1 cellular context compared by ENCODE assay signal in the genomic region with DNA sequence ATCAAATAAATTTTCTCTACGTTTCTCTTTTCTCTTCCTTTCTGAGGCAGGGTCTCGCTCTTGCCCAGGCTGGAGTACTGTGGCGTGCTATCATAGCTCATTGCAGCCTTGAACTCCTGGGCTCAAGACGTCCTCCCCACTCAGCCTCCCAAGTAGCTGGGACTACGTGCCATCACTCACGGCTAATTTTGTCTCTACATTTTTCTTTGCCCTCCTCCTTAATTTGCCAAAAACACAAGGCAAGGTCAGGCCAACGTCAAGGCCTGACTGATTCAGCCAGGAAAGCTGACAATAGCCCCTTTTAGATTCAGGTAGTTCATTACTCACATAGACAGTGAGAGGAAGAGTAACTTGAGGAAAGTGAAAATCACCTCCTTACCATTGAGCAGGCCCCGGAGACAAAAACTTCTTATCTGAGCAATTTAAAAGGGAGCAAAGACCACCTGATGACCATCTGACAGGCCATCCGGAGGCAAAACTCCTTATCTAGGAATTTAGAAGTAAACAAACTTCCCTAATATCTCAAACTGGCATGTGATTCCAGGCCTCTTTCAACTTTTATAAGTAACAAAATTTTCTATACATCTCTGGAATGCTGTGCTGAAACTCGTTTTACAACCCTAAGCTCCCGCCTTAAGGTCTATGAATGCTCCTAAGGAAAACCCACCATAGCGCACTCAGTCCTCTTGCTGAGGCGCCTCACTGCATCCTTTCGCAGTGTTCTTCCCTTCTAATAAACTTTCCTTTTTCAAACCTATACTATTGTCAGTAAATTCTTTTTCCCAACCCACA.
TF ChIP-seq lines count a peak whose summit lies in the region.

No MANE protein-coding gene starts in this region.

TF ChIP-seq in HepG2, 621 proteins besides CTCF, POLR2A, EP300 and RAD21 (continued from another document and continues in another):
- TF ChIP-seq, protein P1, sequence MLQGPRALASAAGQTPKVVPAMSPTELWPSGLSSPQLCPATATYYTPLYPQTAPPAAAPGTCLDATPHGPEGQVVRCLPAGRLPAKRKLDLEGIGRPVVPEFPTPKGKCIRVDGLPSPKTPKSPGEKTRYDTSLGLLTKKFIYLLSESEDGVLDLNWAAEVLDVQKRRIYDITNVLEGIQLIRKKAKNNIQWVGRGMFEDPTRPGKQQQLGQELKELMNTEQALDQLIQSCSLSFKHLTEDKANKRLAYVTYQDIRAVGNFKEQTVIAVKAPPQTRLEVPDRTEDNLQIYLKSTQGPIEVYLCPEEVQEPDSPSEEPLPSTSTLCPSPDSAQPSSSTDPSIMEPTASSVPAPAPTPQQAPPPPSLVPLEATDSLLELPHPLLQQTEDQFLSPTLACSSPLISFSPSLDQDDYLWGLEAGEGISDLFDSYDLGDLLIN (CRISPR knock-in tag; IDR thresholded peaks at IDR 0.05; ENCODE audit: borderline replicate concordance) = no peak
- TF ChIP-seq, protein P2, sequence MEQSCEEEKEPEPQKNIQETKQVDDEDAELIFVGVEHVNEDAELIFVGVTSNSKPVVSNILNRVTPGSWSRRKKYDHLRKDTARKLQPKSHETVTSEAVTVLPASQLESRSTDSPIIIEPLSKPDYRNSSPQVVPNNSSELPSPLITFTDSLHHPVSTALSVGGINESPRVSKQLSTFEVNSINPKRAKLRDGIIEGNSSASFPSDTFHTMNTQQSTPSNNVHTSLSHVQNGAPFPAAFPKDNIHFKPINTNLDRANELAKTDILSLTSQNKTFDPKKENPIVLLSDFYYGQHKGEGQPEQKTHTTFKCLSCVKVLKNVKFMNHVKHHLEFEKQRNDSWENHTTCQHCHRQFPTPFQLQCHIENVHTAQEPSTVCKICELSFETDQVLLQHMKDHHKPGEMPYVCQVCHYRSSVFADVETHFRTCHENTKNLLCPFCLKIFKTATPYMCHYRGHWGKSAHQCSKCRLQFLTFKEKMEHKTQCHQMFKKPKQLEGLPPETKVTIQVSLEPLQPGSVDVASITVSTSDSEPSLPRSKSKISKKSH (CRISPR knock-in tag; IDR thresholded peaks at IDR 0.05; ENCODE audit: borderline replicate concordance) = no peak
- TF ChIP-seq, protein P3, sequence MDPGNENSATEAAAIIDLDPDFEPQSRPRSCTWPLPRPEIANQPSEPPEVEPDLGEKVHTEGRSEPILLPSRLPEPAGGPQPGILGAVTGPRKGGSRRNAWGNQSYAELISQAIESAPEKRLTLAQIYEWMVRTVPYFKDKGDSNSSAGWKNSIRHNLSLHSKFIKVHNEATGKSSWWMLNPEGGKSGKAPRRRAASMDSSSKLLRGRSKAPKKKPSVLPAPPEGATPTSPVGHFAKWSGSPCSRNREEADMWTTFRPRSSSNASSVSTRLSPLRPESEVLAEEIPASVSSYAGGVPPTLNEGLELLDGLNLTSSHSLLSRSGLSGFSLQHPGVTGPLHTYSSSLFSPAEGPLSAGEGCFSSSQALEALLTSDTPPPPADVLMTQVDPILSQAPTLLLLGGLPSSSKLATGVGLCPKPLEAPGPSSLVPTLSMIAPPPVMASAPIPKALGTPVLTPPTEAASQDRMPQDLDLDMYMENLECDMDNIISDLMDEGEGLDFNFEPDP (CRISPR knock-in tag; conservative IDR thresholded peaks at IDR 0.05) = no peak
- TF ChIP-seq, protein P4, sequence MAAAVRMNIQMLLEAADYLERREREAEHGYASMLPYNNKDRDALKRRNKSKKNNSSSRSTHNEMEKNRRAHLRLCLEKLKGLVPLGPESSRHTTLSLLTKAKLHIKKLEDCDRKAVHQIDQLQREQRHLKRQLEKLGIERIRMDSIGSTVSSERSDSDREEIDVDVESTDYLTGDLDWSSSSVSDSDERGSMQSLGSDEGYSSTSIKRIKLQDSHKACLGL (CRISPR knock-in tag; IDR thresholded peaks at IDR 0.05) = no peak
- TF ChIP-seq RXRB (CRISPR knock-in tag; IDR thresholded peaks at IDR 0.05; ENCODE audit: borderline replicate concordance) (peak; percentile 69; the same call in 1 of the 2 replicates), GABPB1 (CRISPR knock-in tag; IDR thresholded peaks at IDR 0.05) (no peak), ZNF772 (CRISPR knock-in tag; IDR thresholded peaks at IDR 0.05) (peak; percentile 90; the same call in 1 of the 2 replicates), KAT7 (CRISPR knock-in tag; IDR thresholded peaks at IDR 0.05; ENCODE audit: borderline replicate concordance) (no peak), ZNF766 (CRISPR knock-in tag; IDR thresholded peaks at IDR 0.05; ENCODE audit: borderline replicate concordance) (no peak), GATAD2A (CRISPR knock-in tag; IDR thresholded peaks at IDR 0.05) (0 out of 2 replicates have a peak, but pooled peaks have one; percentile 9), MXI1 (IDR thresholded peaks at IDR 0.05; ENCODE audit: borderline replicate concordance, low read depth, low read length) (no peak), MEIS2 (CRISPR knock-in tag; IDR thresholded peaks at IDR 0.05) (no peak), TRIM24 (CRISPR knock-in tag; IDR thresholded peaks at IDR 0.05) (no peak), PRPF4 (IDR thresholded peaks at IDR 0.05; ENCODE audit: low read depth, low read length, poor library complexity, severe bottlenecking) (no peak), NFIB (CRISPR knock-in tag; IDR thresholded peaks at IDR 0.05; ENCODE audit: borderline replicate concordance) (no peak), NFE2 (CRISPR knock-in tag; IDR thresholded peaks at IDR 0.05) (no peak), TGIF2 (CRISPR knock-in tag; IDR thresholded peaks at IDR 0.05) (no peak), RXRA (CRISPR knock-in tag; IDR thresholded peaks at IDR 0.05) (peak; percentile 69; the same call in 1 of the 2 replicates), ZNF17 (CRISPR knock-in tag; IDR thresholded peaks at IDR 0.05) (no peak), SOX13 (IDR thresholded peaks at IDR 0.05) (no peak), SOX13 (CRISPR knock-in tag; conservative IDR thresholded peaks at IDR 0.05 in 1 of 2, IDR thresholded peaks at IDR 0.05 in 1 of 2) (peak in 1 of 2 experiments; percentile 55; a peak in 2 of 4 replicates), ZNF788 (CRISPR knock-in tag; IDR thresholded peaks at IDR 0.05; ENCODE audit: borderline replicate concordance) (peak; percentile 84; the same call in 1 of the 2 replicates), SOX5 (CRISPR knock-in tag; IDR thresholded peaks at IDR 0.05; ENCODE audit: borderline replicate concordance) (peak; percentile 32; the same call in 1 of the 2 replicates), ZNF569 (CRISPR knock-in tag; IDR thresholded peaks at IDR 0.05; ENCODE audit: borderline replicate concordance) (no peak), ZNF430 (CRISPR knock-in tag; IDR thresholded peaks at IDR 0.05) (0 out of 2 replicates have a peak, but pooled peaks have one; percentile 36)
- TF ChIP-seq, protein P5, sequence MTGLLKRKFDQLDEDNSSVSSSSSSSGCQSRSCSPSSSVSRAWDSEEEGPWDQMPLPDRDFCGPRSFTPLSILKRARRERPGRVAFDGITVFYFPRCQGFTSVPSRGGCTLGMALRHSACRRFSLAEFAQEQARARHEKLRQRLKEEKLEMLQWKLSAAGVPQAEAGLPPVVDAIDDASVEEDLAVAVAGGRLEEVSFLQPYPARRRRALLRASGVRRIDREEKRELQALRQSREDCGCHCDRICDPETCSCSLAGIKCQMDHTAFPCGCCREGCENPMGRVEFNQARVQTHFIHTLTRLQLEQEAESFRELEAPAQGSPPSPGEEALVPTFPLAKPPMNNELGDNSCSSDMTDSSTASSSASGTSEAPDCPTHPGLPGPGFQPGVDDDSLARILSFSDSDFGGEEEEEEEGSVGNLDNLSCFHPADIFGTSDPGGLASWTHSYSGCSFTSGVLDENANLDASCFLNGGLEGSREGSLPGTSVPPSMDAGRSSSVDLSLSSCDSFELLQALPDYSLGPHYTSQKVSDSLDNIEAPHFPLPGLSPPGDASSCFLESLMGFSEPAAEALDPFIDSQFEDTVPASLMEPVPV (CRISPR knock-in tag; IDR thresholded peaks at IDR 0.05) = no peak
- TF ChIP-seq, protein P6, sequence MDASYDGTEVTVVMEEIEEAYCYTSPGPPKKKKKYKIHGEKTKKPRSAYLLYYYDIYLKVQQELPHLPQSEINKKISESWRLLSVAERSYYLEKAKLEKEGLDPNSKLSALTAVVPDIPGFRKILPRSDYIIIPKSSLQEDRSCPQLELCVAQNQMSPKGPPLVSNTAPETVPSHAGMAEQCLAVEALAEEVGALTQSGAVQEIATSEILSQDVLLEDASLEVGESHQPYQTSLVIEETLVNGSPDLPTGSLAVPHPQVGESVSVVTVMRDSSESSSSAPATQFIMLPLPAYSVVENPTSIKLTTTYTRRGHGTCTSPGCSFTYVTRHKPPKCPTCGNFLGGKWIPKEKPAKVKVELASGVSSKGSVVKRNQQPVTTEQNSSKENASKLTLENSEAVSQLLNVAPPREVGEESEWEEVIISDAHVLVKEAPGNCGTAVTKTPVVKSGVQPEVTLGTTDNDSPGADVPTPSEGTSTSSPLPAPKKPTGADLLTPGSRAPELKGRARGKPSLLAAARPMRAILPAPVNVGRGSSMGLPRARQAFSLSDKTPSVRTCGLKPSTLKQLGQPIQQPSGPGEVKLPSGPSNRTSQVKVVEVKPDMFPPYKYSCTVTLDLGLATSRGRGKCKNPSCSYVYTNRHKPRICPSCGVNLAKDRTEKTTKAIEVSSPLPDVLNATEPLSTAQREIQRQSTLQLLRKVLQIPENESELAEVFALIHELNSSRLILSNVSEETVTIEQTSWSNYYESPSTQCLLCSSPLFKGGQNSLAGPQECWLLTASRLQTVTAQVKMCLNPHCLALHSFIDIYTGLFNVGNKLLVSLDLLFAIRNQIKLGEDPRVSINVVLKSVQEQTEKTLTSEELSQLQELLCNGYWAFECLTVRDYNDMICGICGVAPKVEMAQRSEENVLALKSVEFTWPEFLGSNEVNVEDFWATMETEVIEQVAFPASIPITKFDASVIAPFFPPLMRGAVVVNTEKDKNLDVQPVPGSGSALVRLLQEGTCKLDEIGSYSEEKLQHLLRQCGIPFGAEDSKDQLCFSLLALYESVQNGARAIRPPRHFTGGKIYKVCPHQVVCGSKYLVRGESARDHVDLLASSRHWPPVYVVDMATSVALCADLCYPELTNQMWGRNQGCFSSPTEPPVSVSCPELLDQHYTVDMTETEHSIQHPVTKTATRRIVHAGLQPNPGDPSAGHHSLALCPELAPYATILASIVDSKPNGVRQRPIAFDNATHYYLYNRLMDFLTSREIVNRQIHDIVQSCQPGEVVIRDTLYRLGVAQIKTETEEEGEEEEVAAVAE (CRISPR knock-in tag; IDR thresholded peaks at IDR 0.05; ENCODE audit: borderline replicate concordance) = no peak
- TF ChIP-seq, protein P7, sequence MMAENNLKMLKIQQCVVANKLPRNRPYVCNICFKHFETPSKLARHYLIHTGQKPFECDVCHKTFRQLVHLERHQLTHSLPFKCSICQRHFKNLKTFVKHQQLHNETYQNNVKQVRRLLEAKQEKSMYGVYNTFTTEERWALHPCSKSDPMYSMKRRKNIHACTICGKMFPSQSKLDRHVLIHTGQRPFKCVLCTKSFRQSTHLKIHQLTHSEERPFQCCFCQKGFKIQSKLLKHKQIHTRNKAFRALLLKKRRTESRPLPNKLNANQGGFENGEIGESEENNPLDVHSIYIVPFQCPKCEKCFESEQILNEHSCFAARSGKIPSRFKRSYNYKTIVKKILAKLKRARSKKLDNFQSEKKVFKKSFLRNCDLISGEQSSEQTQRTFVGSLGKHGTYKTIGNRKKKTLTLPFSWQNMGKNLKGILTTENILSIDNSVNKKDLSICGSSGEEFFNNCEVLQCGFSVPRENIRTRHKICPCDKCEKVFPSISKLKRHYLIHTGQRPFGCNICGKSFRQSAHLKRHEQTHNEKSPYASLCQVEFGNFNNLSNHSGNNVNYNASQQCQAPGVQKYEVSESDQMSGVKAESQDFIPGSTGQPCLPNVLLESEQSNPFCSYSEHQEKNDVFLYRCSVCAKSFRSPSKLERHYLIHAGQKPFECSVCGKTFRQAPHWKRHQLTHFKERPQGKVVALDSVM (CRISPR knock-in tag; IDR thresholded peaks at IDR 0.05) = peak; percentile 80; the same call in 1 of the 2 replicates
- TF ChIP-seq, protein P8, sequence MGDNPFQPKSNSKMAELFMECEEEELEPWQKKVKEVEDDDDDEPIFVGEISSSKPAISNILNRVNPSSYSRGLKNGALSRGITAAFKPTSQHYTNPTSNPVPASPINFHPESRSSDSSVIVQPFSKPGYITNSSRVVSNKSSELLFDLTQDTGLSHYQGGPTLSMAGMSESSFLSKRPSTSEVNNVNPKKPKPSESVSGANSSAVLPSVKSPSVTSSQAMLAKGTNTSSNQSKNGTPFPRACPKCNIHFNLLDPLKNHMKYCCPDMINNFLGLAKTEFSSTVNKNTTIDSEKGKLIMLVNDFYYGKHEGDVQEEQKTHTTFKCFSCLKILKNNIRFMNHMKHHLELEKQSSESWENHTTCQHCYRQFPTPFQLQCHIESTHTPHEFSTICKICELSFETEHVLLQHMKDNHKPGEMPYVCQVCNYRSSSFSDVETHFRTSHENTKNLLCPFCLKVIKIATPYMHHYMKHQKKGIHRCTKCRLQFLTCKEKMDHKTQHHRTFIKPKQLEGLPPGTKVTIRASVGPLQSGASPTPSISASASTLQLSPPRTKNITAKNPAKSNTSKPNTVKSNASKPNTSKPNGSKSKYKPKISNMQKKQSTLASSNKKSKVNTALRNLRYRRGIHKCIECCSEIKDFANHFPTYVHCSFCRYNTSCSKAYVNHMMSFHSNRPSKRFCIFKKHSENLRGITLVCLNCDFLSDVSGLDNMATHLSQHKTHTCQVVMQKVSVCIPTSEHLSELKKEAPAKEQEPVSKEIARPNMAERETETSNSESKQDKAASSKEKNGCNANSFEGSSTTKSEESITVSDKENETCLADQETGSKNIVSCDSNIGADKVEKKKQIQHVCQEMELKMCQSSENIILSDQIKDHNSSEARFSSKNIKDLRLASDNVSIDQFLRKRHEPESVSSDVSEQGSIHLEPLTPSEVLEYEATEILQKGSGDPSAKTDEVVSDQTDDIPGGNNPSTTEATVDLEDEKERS (CRISPR knock-in tag; IDR thresholded peaks at IDR 0.05) = peak; percentile 58; the same call in 1 of the 2 replicates
- TF ChIP-seq, protein P9, sequence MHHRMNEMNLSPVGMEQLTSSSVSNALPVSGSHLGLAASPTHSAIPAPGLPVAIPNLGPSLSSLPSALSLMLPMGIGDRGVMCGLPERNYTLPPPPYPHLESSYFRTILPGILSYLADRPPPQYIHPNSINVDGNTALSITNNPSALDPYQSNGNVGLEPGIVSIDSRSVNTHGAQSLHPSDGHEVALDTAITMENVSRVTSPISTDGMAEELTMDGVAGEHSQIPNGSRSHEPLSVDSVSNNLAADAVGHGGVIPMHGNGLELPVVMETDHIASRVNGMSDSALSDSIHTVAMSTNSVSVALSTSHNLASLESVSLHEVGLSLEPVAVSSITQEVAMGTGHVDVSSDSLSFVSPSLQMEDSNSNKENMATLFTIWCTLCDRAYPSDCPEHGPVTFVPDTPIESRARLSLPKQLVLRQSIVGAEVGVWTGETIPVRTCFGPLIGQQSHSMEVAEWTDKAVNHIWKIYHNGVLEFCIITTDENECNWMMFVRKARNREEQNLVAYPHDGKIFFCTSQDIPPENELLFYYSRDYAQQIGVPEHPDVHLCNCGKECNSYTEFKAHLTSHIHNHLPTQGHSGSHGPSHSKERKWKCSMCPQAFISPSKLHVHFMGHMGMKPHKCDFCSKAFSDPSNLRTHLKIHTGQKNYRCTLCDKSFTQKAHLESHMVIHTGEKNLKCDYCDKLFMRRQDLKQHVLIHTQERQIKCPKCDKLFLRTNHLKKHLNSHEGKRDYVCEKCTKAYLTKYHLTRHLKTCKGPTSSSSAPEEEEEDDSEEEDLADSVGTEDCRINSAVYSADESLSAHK (CRISPR knock-in tag; IDR thresholded peaks at IDR 0.05; ENCODE audit: borderline replicate concordance) = no peak
- TF ChIP-seq, protein P10, sequence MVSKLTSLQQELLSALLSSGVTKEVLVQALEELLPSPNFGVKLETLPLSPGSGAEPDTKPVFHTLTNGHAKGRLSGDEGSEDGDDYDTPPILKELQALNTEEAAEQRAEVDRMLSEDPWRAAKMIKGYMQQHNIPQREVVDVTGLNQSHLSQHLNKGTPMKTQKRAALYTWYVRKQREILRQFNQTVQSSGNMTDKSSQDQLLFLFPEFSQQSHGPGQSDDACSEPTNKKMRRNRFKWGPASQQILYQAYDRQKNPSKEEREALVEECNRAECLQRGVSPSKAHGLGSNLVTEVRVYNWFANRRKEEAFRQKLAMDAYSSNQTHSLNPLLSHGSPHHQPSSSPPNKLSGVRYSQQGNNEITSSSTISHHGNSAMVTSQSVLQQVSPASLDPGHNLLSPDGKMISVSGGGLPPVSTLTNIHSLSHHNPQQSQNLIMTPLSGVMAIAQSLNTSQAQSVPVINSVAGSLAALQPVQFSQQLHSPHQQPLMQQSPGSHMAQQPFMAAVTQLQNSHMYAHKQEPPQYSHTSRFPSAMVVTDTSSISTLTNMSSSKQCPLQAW (CRISPR knock-in tag; IDR thresholded peaks at IDR 0.05) = peak; percentile 43; the same call in 1 of the 2 replicates
